ENCODE assay signal across 2 cellular contexts in genomic region chr18:34048423-34048822, GRCh38.
TF ChIP-seq lines count a peak whose summit lies in the region.

No MANE protein-coding gene starts in this region.

TF ChIP-seq in GM23338, 12 proteins besides CTCF, POLR2A, EP300 and RAD21:
- TF ChIP-seq EZH2 (IDR thresholded peaks at IDR 0.05; ENCODE audit: low read depth, unreplicated experiment) (no peak), CREB1 (CRISPR knock-in tag; IDR thresholded peaks at IDR 0.05; ENCODE audit: low read depth) (no peak), NANOG (IDR thresholded peaks at IDR 0.05; ENCODE audit: borderline replicate concordance) (no peak), EZH2phosphoT487 (IDR thresholded peaks at IDR 0.05; ENCODE audit: unreplicated experiment) (no peak), ZNF114 (CRISPR knock-in tag; IDR thresholded peaks at IDR 0.05) (no peak), POLR2AphosphoS5 (IDR thresholded peaks at IDR 0.05; ENCODE audit: low read depth) (no peak), ETS1 (IDR thresholded peaks at IDR 0.05) (no peak)

TF ChIP-seq in GM12878, 131 proteins besides CTCF, POLR2A, EP300 and RAD21:
- TF ChIP-seq SREBF2 (IDR thresholded peaks at IDR 0.05; ENCODE audit: low read length) (no peak), BMI1 (IDR thresholded peaks at IDR 0.05; ENCODE audit: borderline replicate concordance) (peak; percentile 79)
TF ChIP-seq in GM12878: peak in this region for 1.
